In genomic region chr18:13585379-13586153, GRCh38 we compare ENCODE assay signal across 13 cellular contexts.
A peak's percentile ranks its signal among the peaks of the same experiment; 100 is the strongest.
DNase-seq lines count a peak whose midpoint lies in the region; ATAC-seq and TF ChIP-seq lines count a peak whose summit lies in the region.
"Had no signal": no experiment of that assay in that cellular context is flagged by ENCODE, and none has a peak within 500 bp of the region (broad histone marks: within the 10 kb centered on the region; RNA-seq: fewer than 3 reads in every experiment).

No MANE protein-coding gene starts in this region.

- no peaks in the 10 kb centered on the region for H3K27me3 ChIP-seq in OCI-LY3 (ENCODE audit: low read depth, low read length)
- H3K27me3 ChIP-seq in naive thymus-derived CD4-positive, alpha-beta T cell (ENCODE audit: control insufficient read depth in 2 of 2, insufficient read depth in 2 of 2, low read length in 2 of 2) = no peaks in the 10 kb centered on the region
- H3K27me3 ChIP-seq: esophagus squamous epithelium, MG63, uterus had no signal

- peak overlapping the region; percentile 89 for H3K9ac ChIP-seq in OCI-LY3 (ENCODE audit: low read length)

- CTCF ChIA-PET in naive thymus-derived CD4-positive, alpha-beta T cell (lab: Charles Lee) = interaction anchor here (0.6 kb wide), 1 partner anchor 440 kb away, joined by 5 read pairs; no protein-coding TSS in a partner anchor
- CTCF ChIA-PET in Calu3 (lab: Charles Lee) = no interaction called here

- peak; percentile 44 for ATAC-seq in GM18502 (IDR thresholded peaks at IDR 0.05; ENCODE audit: poor library complexity, unreplicated experiment)
- peak; percentile 43 for ATAC-seq in HG02642 (IDR thresholded peaks at IDR 0.05; ENCODE audit: poor library complexity, unreplicated experiment)
- ATAC-seq in naive thymus-derived CD4-positive, alpha-beta T cell = peak; percentile 48
- ATAC-seq: sciatic nerve had no signal

- peak overlapping the region; percentile 64 for H3K4me3 ChIP-seq in OCI-LY3 (ENCODE audit: low read length)
- no peak overlapping the region for H3K4me3 ChIP-seq in naive thymus-derived CD4-positive, alpha-beta T cell (ENCODE audit: low read length)
- H3K4me3 ChIP-seq: esophagus squamous epithelium, MG63, uterus had no signal

- POLR2A ChIA-PET in naive thymus-derived CD4-positive, alpha-beta T cell (lab: Charles Lee) = no interaction called here

- no peaks in the 10 kb centered on the region for H4K20me1 ChIP-seq in OCI-LY3 (ENCODE audit: insufficient read depth, low read length)

- H3K9me3 Mint-ChIP-seq in naive thymus-derived CD4-positive, alpha-beta T cell = peaks cover 0 to 4% (median 0%) of the 10 kb centered on the region in 11 donors
- no peaks in the 10 kb centered on the region for H3K9me3 Mint-ChIP-seq in Calu3 (ENCODE audit: low read depth, unreplicated experiment)
- H3K9me3 Mint-ChIP-seq: T-helper 2 cell treated with Interferon-gamma antibody and Interleukin-4, amounts not matched to agents 5 μg/mL and 100 μg/mL, for 36 hours had no signal

- no peak for TF ChIP-seq CTCF in OCI-LY3 (IDR thresholded peaks at IDR 0.05; ENCODE audit: low read depth, low read length)
- no peak for TF ChIP-seq CTCF in Calu3 (IDR thresholded peaks at IDR 0.05; ENCODE audit: unreplicated experiment)

- H3K36me3 Mint-ChIP-seq in naive thymus-derived CD4-positive, alpha-beta T cell = peaks cover 9 to 50% (median 18%) of the 10 kb centered on the region in 5 donors
- no peaks in the 10 kb centered on the region for H3K36me3 Mint-ChIP-seq in Calu3 (ENCODE audit: insufficient read depth, unreplicated experiment)

- no peaks in the 10 kb centered on the region for H3K27me3 Mint-ChIP-seq in naive thymus-derived CD4-positive, alpha-beta T cell
- H3K27me3 Mint-ChIP-seq in Calu3 (ENCODE audit: unreplicated experiment) = peaks cover 22% of the 10 kb centered on the region

- H3K79me2 ChIP-seq in OCI-LY3 (ENCODE audit: low read length) = no peaks in the 10 kb centered on the region

- peak overlapping the region; percentile 97 for H3K27ac ChIP-seq in OCI-LY3 (ENCODE audit: low read length)
- H3K27ac ChIP-seq in naive thymus-derived CD4-positive, alpha-beta T cell (ENCODE audit: low read depth, low read length) = no peak overlapping the region
- H3K27ac ChIP-seq: esophagus squamous epithelium, uterus had no signal

- H3K27ac Mint-ChIP-seq in naive thymus-derived CD4-positive, alpha-beta T cell = peak overlapping the region in 2 of 9 donors; percentile 17 to 52
- H3K27ac Mint-ChIP-seq in Calu3 (ENCODE audit: unreplicated experiment) = no peak overlapping the region

- H3K36me3 ChIP-seq in OCI-LY3 (replicated peaks; ENCODE audit: low read depth, low read length) = no peaks in the 10 kb centered on the region
- peaks cover 0 to 13% (median 0%) of the 10 kb centered on the region in 3 experiments for H3K36me3 ChIP-seq in naive thymus-derived CD4-positive, alpha-beta T cell (ENCODE audit: control insufficient read depth in 2 of 3, insufficient read depth in 3 of 3, low read length in 3 of 3)
- H3K36me3 ChIP-seq: esophagus squamous epithelium, MG63, uterus had no signal

- H3K4me1 Mint-ChIP-seq in naive thymus-derived CD4-positive, alpha-beta T cell = peaks cover 29 to 62% (median 49%) of the 10 kb centered on the region in 7 donors
- no peaks in the 10 kb centered on the region for H3K4me1 Mint-ChIP-seq in Calu3 (ENCODE audit: low read depth, unreplicated experiment)

- H3K4me1 ChIP-seq in OCI-LY3 (ENCODE audit: low read length) = peaks cover 78% of the 10 kb centered on the region
- H3K4me1 ChIP-seq in naive thymus-derived CD4-positive, alpha-beta T cell (ENCODE audit: control insufficient read depth in 2 of 2, insufficient read depth in 2 of 2, low read length in 2 of 2) = no peaks in the 10 kb centered on the region
- H3K4me1 ChIP-seq: uterus had no signal

- intact Hi-C loops in naive thymus-derived CD4-positive, alpha-beta T cell (cut with micrococcal nuclease) = no loop called here
- intact Hi-C loops in Calu3 (cut with micrococcal nuclease; ENCODE audit: unreplicated experiment) = no loop called here

- no peak overlapping the region for H3K4me3 Mint-ChIP-seq in naive thymus-derived CD4-positive, alpha-beta T cell
- H3K4me3 Mint-ChIP-seq in Calu3 (ENCODE audit: low read depth, unreplicated experiment) = no peak overlapping the region

- peak overlapping the region; percentile 74 for H3K4me2 ChIP-seq in OCI-LY3 (ENCODE audit: low read length)

- DNase-seq in naive thymus-derived CD4-positive, alpha-beta T cell = no peak
- no peak for DNase-seq in stimulated activated CD4-positive, alpha-beta T cell treated with anti-CD3 and anti-CD28 coated beads, Interleukin-1b, Interleukin-23, amount 100 ng/mL, for 48 hours
- DNase-seq in AG08395 (ENCODE audit: low spot score) (no peak), Calu3 (no peak)
- DNase-seq: esophagus squamous epithelium, MG63, NCI-H69, uterus had no signal

- no peak overlapping the region for H2AFZ ChIP-seq in OCI-LY3 (ENCODE audit: low read depth, low read length)

- no peaks in the 10 kb centered on the region for H3K9me3 ChIP-seq in OCI-LY3 (ENCODE audit: insufficient read depth, low read length)
- no peaks in the 10 kb centered on the region for H3K9me3 ChIP-seq in naive thymus-derived CD4-positive, alpha-beta T cell (ENCODE audit: control insufficient read depth in 2 of 3, low read length in 3 of 3)
- H3K9me3 ChIP-seq: esophagus squamous epithelium, MG63, uterus had no signal

- no TSS peak for BruUV-seq in Calu3 (replicated peaks; lab: Mats Ljungman, UMichigan)
